In the genomic region with DNA sequence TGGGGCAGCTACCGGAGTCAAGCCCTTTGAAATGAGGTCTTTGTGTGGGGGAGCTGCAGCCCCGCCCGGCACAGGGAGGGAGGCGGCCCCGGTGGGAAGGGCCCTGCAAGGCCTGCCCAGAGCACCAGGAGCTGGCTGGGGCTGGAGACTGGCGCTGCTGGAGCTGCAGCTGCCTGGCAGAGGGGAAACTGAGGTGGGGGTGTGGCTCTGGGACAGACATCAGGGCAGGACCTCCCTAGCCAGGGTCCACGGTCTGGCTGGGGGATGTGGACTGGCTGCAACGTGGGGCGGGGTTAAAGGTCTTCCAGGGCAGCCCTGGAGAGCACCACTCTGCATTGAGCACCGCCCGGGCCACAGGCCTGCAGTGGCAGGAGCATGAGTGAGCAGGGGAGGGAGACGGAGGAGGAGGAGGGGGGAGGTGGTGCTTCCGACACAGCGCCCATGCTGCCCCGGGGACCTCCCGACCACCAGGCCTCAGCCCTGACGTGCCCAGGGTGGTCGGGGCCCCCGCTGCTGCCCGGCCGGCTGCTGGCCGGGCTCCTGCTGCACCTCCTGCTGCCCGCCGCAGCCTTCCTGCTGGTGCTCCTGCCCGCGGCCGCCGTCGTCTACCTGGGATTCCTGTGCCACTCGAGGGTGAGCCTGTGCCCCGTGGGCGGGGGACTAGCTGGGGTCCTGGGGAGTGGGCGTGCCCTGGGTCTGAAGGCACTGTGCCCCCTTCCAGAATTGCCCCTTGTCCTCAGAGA, we compare ENCODE assay signal across 16 cellular contexts. TPM values are rescaled to one million over a fixed set of nuclear protein-coding genes. Genes with fewer than 3 reads are reported as not detected.
DNase-seq lines count a peak whose midpoint lies in the region; FAIRE-seq and TF ChIP-seq lines count a peak whose summit lies in the region.
"Had no signal": no experiment of that assay in that cellular context is flagged by ENCODE, and none has a peak within 500 bp of the region (broad histone marks: within the 10 kb centered on the region; RNA-seq: fewer than 3 reads in every experiment).

No MANE protein-coding gene starts in this region.

- peak overlapping the region; percentile 7 for H3K9ac ChIP-seq in HUES6 (ENCODE audit: low read length)

- H3K4me1 ChIP-seq in HUES6 (ENCODE audit: control insufficient read depth, insufficient read depth, low read length) (peaks cover 42% of the 10 kb centered on the region), esophagus squamous epithelium (peaks cover 18 to 81% (median 50%) of the 10 kb centered on the region in 3 donors), small intestine (ENCODE audit: control insufficient read depth in 2 of 2, insufficient read depth in 1 of 2, low read depth in 1 of 2, low read length in 1 of 2) (no peaks in the 10 kb centered on the region)

- H3K9me3 ChIP-seq in HUES6 (ENCODE audit: control insufficient read depth, insufficient read depth, low read depth, low read length) (no peaks in the 10 kb centered on the region), esophagus squamous epithelium (no peaks in the 10 kb centered on the region), small intestine (ENCODE audit: control insufficient read depth, low read depth) (no peaks in the 10 kb centered on the region)

- 45% methylated on average over 19 of the region's 33 CpGs; no CpG with 5 or more reads in 1 of the 2 donors for WGBS in esophagus squamous epithelium, 2 donors
- 14 to 37% (median 27%) methylated on average over 18 to 33 of the region's 33 CpGs for WGBS in small intestine, 3 donors

- no peak for TF ChIP-seq POLR2A in esophagus squamous epithelium (IDR thresholded peaks at IDR 0.05)

- H3K27ac ChIP-seq in HUES6 (ENCODE audit: low read depth, low read length) (peak overlapping the region; percentile 22; the same call in 1 of the 2 replicates), esophagus squamous epithelium (peak overlapping the region in 3 of 4 donors; percentile 20 to 46 (median 39)), small intestine (ENCODE audit: low read depth in 1 of 2, low read length in 1 of 2) (no peak overlapping the region), brain microvascular endothelial cell (no peak overlapping the region)
- H3K27ac ChIP-seq: coronary artery had no signal

- H3K27me3 ChIP-seq in HUES6 (ENCODE audit: control insufficient read depth, insufficient read depth, low read length), result no peaks in the 10 kb centered on the region
- peaks cover 0 to 30% (median 0%) of the 10 kb centered on the region in 4 donors for H3K27me3 ChIP-seq in esophagus squamous epithelium
- peaks cover 0 to 4% of the 10 kb centered on the region in 2 donors for H3K27me3 ChIP-seq in small intestine (ENCODE audit: control insufficient read depth in 2 of 2, insufficient read depth in 2 of 2, low read length in 2 of 2)
- no peaks in the 10 kb centered on the region for H3K27me3 ChIP-seq in brain microvascular endothelial cell (replicated peaks)

- intact Hi-C loops in esophagus squamous epithelium (cut with DNase I), result no loop called here

- FAIRE-seq in D721Med (lab: Jason Lieb, UNC), result no peak
- FAIRE-seq in small intestine (lab: Jason Lieb, UNC), result no peak
- FAIRE-seq: RCC 7860 had no signal

- H3K36me3 ChIP-seq in HUES6 (ENCODE audit: control insufficient read depth, insufficient read depth, low read length) (no peaks in the 10 kb centered on the region), esophagus squamous epithelium (no peaks in the 10 kb centered on the region), small intestine (ENCODE audit: control insufficient read depth in 2 of 2, insufficient read depth in 2 of 2, low read length in 2 of 2) (no peaks in the 10 kb centered on the region), brain microvascular endothelial cell (replicated peaks) (no peaks in the 10 kb centered on the region)

- TF ChIP-seq CTCF in D721Med (IDR thresholded peaks at IDR 0.05; ENCODE audit: insufficient read depth, missing control alignments), result no peak
- no peak for TF ChIP-seq CTCF in esophagus squamous epithelium (IDR thresholded peaks at IDR 0.05)
- no peak for TF ChIP-seq CTCF in brain microvascular endothelial cell (IDR thresholded peaks at IDR 0.05; ENCODE audit: low read depth, low read length, missing control alignments)

- H3K4me3 ChIP-seq in HUES6 (ENCODE audit: low read depth, low read length) (peak overlapping the region; percentile 41; the same call in 1 of the 2 replicates), esophagus squamous epithelium (no peak overlapping the region), small intestine (ENCODE audit: low read depth in 1 of 2, low read length in 2 of 2) (no peak overlapping the region), brain microvascular endothelial cell (ENCODE audit: low read depth, low read length) (no peak overlapping the region)
- H3K4me3 ChIP-seq: coronary artery had no signal

- peak; percentile 3 for DNase-seq in D721Med (ENCODE audit: insufficient read length, low spot score)
- no peak for DNase-seq in esophagus squamous epithelium (lab: John Stamatoyannopoulos, UW)
- peak in 49 of 56 donors; percentile 29 to 88 (median 74) for DNase-seq in nucleus accumbens (lab: John Stamatoyannopoulos, UW)
- DNase-seq in small intestine, result no peak
- DNase-seq in Kasumi-1 (lab: John Stamatoyannopoulos, UW), result no peak
- no peak for DNase-seq in SKM-1 (lab: John Stamatoyannopoulos, UW; ENCODE audit: unreplicated experiment)
- no peak for DNase-seq in brain microvascular endothelial cell
- DNase-seq: activated B cell treated with CpG ODN at 0.5 μM for 24 hours; COR-L47; NCI-H2029 treated with DMSO at 0.1 percent for 48 hours; stimulated activated naive CD4-positive, alpha-beta T cell treated with Interleukin-2 at 50 U/mL for 16 hours had no signal

- in situ Hi-C loops in brain microvascular endothelial cell (cut with HindIII; ENCODE audit: low pct_ligation_motif_present, low sequenced_read_pairs), result no loop called here

RNA-seq across cellular contexts. Expression of a gene that starts 4.8 kb away (rescaled TPM):
- total RNA-seq in esophagus squamous epithelium, result 10 to 100 TPM in 2 of 4 donors, 1 to 10 TPM in 2; 4.7 to 28.3 (median 14.4) TPM
- 1 to 10 TPM; 1.1 to 1.7 (median 1.4) TPM for polyA plus RNA-seq in small intestine
- total RNA-seq: activated T-helper 2 cell treated with anti-CD3 and anti-CD28 coated beads, Interferon-gamma antibody, Interleukin-2, Interleukin-4, amounts not matched to agents 10 μg/mL and 5 μg/mL and 100 μg/mL, durations not matched to agents 14 hours and 24 hours and 36 hours; myocyte had no signal

RNA-seq across cellular contexts. Expression of a gene that starts 9.6 kb away (rescaled TPM):
- 10 to 100 TPM; 20.0 to 55.0 (median 34.6) TPM for total RNA-seq in esophagus squamous epithelium
- 10 to 100 TPM in 1 of 3 donors, 1 to 10 TPM in 1, under 1 TPM in 1; 0.67 to 12.7 (median 1.1) TPM for polyA plus RNA-seq in small intestine
- total RNA-seq: activated B cell treated with CpG ODN at 0.5 μM for 24 hours had no signal

RNA-seq across cellular contexts. Expression of a gene that starts 18.8 kb away (rescaled TPM):
- total RNA-seq in esophagus squamous epithelium, result 100 to 1,000 TPM in 3 of 4 donors, 10 to 100 TPM in 1; 98.0 to 157 (median 116) TPM
- polyA plus RNA-seq in small intestine, result 100 to 1,000 TPM; 162 to 221 (median 172) TPM

RNA-seq across cellular contexts. Expression of a gene that starts 23.6 kb away (rescaled TPM):
- total RNA-seq in esophagus squamous epithelium, result under 1 TPM; under 0.01 to 1.00 (median 0.28) TPM
- polyA plus RNA-seq in small intestine, result under 1 TPM in 2 of 3 donors, not detected in 1; 0.27 to 0.66 TPM
- total RNA-seq: myocyte had no signal

RNA-seq across cellular contexts. Expression of a gene that starts 26.8 kb away (rescaled TPM):
- 100 to 1,000 TPM in 2 of 4 donors, 10 to 100 TPM in 2; 42.5 to 213 (median 104) TPM for total RNA-seq in esophagus squamous epithelium
- polyA plus RNA-seq in small intestine, result 100 to 1,000 TPM in 2 of 3 donors, 10 to 100 TPM in 1; 71.9 to 222 (median 175) TPM

Comparison
In these comparisons a context has a peak if more than half of its experiments do, and no peak if none do; other contexts are left out.
1. DNase-seq: peak in D721Med (single experiment) and nucleus accumbens (49 of 56); none in esophagus squamous epithelium (single experiment), small intestine (single experiment), Kasumi-1 (0 of 2), SKM-1 (single experiment) and brain microvascular endothelial cell (single experiment).
2. H3K27ac ChIP-seq: peak in HUES6 (single experiment) and esophagus squamous epithelium (3 of 4); none in small intestine (0 of 2) and brain microvascular endothelial cell (single experiment).